Comparison of ENCODE assay signal across 8 cellular contexts in genomic region chr2:196233808-196234501, GRCh38.
DNase-seq lines count a peak whose midpoint lies in the region; ATAC-seq and TF ChIP-seq lines count a peak whose summit lies in the region.

No MANE protein-coding gene starts in this region.

- DNase-seq in SJCRH30 (peak in 1 of 2 experiments; percentile 64), foreskin keratinocyte (peak in 1 of 2 donors; percentile 44), HCEC 1CT (no peak), iPS-NIHi11 (ENCODE audit: low spot score) (no peak), NCI-H2107 (lab: John Stamatoyannopoulos, UW) (no peak)

- 89% methylated on average over 4 of the region's 4 CpGs for WGBS in urinary bladder

- H3K4me1 ChIP-seq in SJCRH30, result peaks cover 47% of the 10 kb centered on the region
- peaks cover 33% of the 10 kb centered on the region for H3K4me1 ChIP-seq in foreskin keratinocyte
- H3K4me1 ChIP-seq in urinary bladder (ENCODE audit: insufficient read depth), result no peaks in the 10 kb centered on the region

- no peak overlapping the region for H3K4me3 ChIP-seq in SJCRH30
- H3K4me3 ChIP-seq in urinary bladder (ENCODE audit: low read depth, low read length), result no peak overlapping the region

- ATAC-seq in GM18873 (IDR thresholded peaks at IDR 0.05; ENCODE audit: low FRiP score, unreplicated experiment) (peak; percentile 82), HG02870 (IDR thresholded peaks at IDR 0.05; ENCODE audit: unreplicated experiment) (peak; percentile 65), foreskin keratinocyte (no peak)

- no peak for TF ChIP-seq CTCF in foreskin keratinocyte (conservative IDR thresholded peaks at IDR 0.05)

- H3K27me3 ChIP-seq in SJCRH30 (no peaks in the 10 kb centered on the region), foreskin keratinocyte (no peaks in the 10 kb centered on the region)

- H3K36me3 ChIP-seq in SJCRH30, result no peaks in the 10 kb centered on the region
- H3K36me3 ChIP-seq in urinary bladder (ENCODE audit: insufficient read depth), result no peaks in the 10 kb centered on the region

- peaks cover 13% of the 10 kb centered on the region for H3K9me3 ChIP-seq in SJCRH30 (replicated peaks)

- H3K27ac ChIP-seq in SJCRH30 (peak overlapping the region; percentile 87), foreskin keratinocyte (peak overlapping the region; percentile 73), urinary bladder (ENCODE audit: low read depth) (peak overlapping the region; percentile 50)
